25 cellular contexts compared by ENCODE assay signal in the genomic region with DNA sequence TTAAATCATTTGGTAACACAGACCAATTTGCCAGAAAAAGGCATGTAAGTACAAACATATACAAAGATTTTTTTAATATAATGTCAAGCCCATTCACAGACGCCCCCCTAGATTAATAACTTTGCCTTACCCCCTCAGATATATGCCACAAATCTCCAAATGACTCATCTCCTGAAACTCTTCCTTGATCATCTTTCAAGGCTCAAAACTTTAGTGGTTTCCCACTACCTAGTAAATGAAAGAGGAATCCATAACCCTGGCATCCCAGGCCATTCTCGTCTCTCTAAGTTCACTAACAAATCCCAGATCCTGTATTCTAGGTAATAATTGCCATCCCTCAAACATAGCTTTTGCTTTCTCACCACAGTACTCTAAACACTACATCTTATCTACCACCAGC.
"Had no signal": no experiment of that assay in that cellular context is flagged by ENCODE, and none has a peak within 500 bp of the region (broad histone marks: within the 10 kb centered on the region; RNA-seq: fewer than 3 reads in every experiment).

No MANE protein-coding gene starts in this region.

- H3K9me3 ChIP-seq: ascending aorta, esophagus muscularis mucosa, left lung, pancreas, psoas muscle, right atrium auricular region, thyroid gland, upper lobe of right lung had no signal

- H3K27ac ChIP-seq: ascending aorta, coronary artery, esophagus muscularis mucosa, left lung, pancreas, psoas muscle, right atrium auricular region, thyroid gland, upper lobe of right lung, VCaP had no signal

- H3K36me3 ChIP-seq: ascending aorta, esophagus muscularis mucosa, left lung, pancreas, right atrium auricular region, thyroid gland, upper lobe of right lung had no signal

- H3K4me3 ChIP-seq: ascending aorta, coronary artery, esophagus muscularis mucosa, left lung, lung, pancreas, psoas muscle, right atrium auricular region, thyroid gland, upper lobe of right lung had no signal

- H3K4me1 ChIP-seq: ascending aorta, left lung, pancreas, psoas muscle, right atrium auricular region, upper lobe of right lung had no signal

- FAIRE-seq: bronchial epithelial cell, pancreas had no signal

- H3K9me3 Mint-ChIP-seq: activated naive CD4-positive, alpha-beta T cell treated with anti-CD3 and anti-CD28 coated beads, Interleukin-2, amount 50 U/mL, for 24 hours; activated T-helper 1 cell treated with anti-CD3 and anti-CD28 coated beads, Interleukin-12 subunit alpha, Interleukin-12 subunit beta, Interleukin-2, Interleukin-4 antibody, amounts not matched to agents 30 ng/mL and 10 ng/mL and 1 ng/mL, durations not matched to agents 14 hours and 24 hours and 36 hours; naive thymus-derived CD4-positive, alpha-beta T cell; T-helper 2 cell treated with Interferon-gamma antibody and Interleukin-4, amounts not matched to agents 5 μg/mL and 100 μg/mL, for 36 hours had no signal

- H3K4me1 Mint-ChIP-seq: activated naive CD4-positive, alpha-beta T cell treated with anti-CD3 and anti-CD28 coated beads, Interleukin-2, amount 50 U/mL, for 24 hours; naive thymus-derived CD4-positive, alpha-beta T cell had no signal

- H3K27ac Mint-ChIP-seq: activated CD8-positive, alpha-beta T cell treated with anti-CD3 and anti-CD28 coated beads, Interleukin-2, amount 10 ng/mL, durations not matched to agents 7 days and 5 days; activated naive CD4-positive, alpha-beta T cell treated with anti-CD3 and anti-CD28 coated beads, Interleukin-2, amount 50 U/mL, for 24 hours; activated T-helper 1 cell treated with anti-CD3 and anti-CD28 coated beads, Interleukin-12 subunit alpha, Interleukin-12 subunit beta, Interleukin-2, Interleukin-4 antibody, amounts not matched to agents 30 ng/mL and 10 ng/mL and 1 ng/mL, durations not matched to agents 14 hours and 24 hours and 36 hours; naive thymus-derived CD4-positive, alpha-beta T cell; T-helper 2 cell treated with Interferon-gamma antibody and Interleukin-4, amounts not matched to agents 5 μg/mL and 100 μg/mL, for 36 hours had no signal

- ATAC-seq: activated CD4-positive, CD25-positive, alpha-beta regulatory T cell treated with anti-CD3 and anti-CD28 coated beads, Interleukin-2, amount 50 U/mL, for 24 hours; activated CD8-positive, alpha-beta T cell treated with anti-CD3 and anti-CD28 coated beads, Interleukin-2, amount 10 ng/mL, durations not matched to agents 7 days and 5 days; left lung; naive thymus-derived CD4-positive, alpha-beta T cell; pancreas; psoas muscle; stimulated activated naive CD8-positive, alpha-beta T cell treated with anti-CD3 and anti-CD28 coated beads, Interleukin-15, Interleukin-2, amounts not matched to agents 100 U/mL and 50 U/mL, for 24 hours; upper lobe of right lung had no signal

- H3K27me3 Mint-ChIP-seq: activated naive CD4-positive, alpha-beta T cell treated with anti-CD3 and anti-CD28 coated beads, Interleukin-2, amount 50 U/mL, for 24 hours had no signal

- H3K27me3 ChIP-seq: ascending aorta, esophagus muscularis mucosa, left lung, pancreas, right atrium auricular region, thyroid gland, upper lobe of right lung had no signal

- DNase-seq: activated CD4-positive, alpha-beta T cell treated with anti-CD3 and anti-CD28 coated beads, Interleukin-2, amount 50 U/mL, for 1 hour; activated CD8-positive, alpha-beta T cell treated with anti-CD3 and anti-CD28 coated beads, Interleukin-2, amount 10 ng/mL, durations not matched to agents 7 days and 5 days; activated gamma-delta T cell treated with Interleukin-2 at 50 U/mL for 16 hours; kidney glomerular epithelial cell; left lung; naive thymus-derived CD4-positive, alpha-beta T cell; pancreas; psoas muscle; stimulated activated CD4-positive, alpha-beta T cell treated with anti-CD3 and anti-CD28 coated beads, Interleukin-12 subunit alpha, Interleukin-12 subunit beta, amount 100 ng/mL, for 4 hours; stimulated activated CD4-positive, alpha-beta T cell treated with anti-CD3 and anti-CD28 coated beads, Interleukin-4, amount 100 ng/mL, for 4 hours; stimulated activated naive CD8-positive, alpha-beta T cell treated with anti-CD3 and anti-CD28 coated beads, Interleukin-15, Interleukin-2, amounts not matched to agents 100 U/mL and 50 U/mL, for 24 hours; substantia nigra; thyroid gland; upper lobe of right lung had no signal

- H3K4me3 Mint-ChIP-seq: activated CD8-positive, alpha-beta T cell treated with anti-CD3 and anti-CD28 coated beads, Interleukin-2, amount 10 ng/mL, durations not matched to agents 7 days and 5 days; activated naive CD4-positive, alpha-beta T cell treated with anti-CD3 and anti-CD28 coated beads, Interleukin-2, amount 50 U/mL, for 24 hours; activated T-helper 1 cell treated with anti-CD3 and anti-CD28 coated beads, Interleukin-12 subunit alpha, Interleukin-12 subunit beta, Interleukin-2, Interleukin-4 antibody, amounts not matched to agents 30 ng/mL and 10 ng/mL and 1 ng/mL, durations not matched to agents 14 hours and 24 hours and 36 hours; naive thymus-derived CD4-positive, alpha-beta T cell; T-helper 2 cell treated with Interferon-gamma antibody and Interleukin-4, amounts not matched to agents 5 μg/mL and 100 μg/mL, for 36 hours had no signal
